13 cellular contexts compared by ENCODE assay signal in the genomic region with DNA sequence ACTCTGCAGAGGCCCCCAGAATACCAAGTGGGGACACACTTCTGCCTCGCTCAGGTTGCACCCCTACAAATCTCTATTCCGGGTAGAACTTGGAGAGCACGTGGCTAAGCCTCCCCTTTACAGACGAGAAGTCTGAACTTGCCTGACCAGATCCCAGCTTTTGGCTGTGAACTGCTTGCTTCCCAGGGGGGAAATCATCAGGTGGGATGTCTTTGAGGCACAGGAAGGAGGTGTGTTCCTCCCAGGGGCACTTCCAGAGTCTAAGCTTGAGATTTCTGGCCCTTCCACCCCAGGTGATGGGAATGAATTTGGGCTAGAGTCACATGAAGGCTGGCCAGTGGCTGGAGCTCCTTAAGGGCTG. TPM values are rescaled to one million over a fixed set of nuclear protein-coding genes. Genes with fewer than 3 reads are reported as not detected.
DNase-seq lines count a peak whose midpoint lies in the region; ATAC-seq, FAIRE-seq and TF ChIP-seq lines count a peak whose summit lies in the region.
"Had no signal": no experiment of that assay in that cellular context is flagged by ENCODE, and none has a peak within 500 bp of the region (broad histone marks: within the 10 kb centered on the region; RNA-seq: fewer than 3 reads in every experiment).

No MANE protein-coding gene starts in this region.

- no peak for DNase-seq in HepG2 (ENCODE audit: low spot score)
- DNase-seq in right lobe of liver: no peak
- peak; percentile 34 for DNase-seq in epithelial cell of esophagus (ENCODE audit: low read depth)
- DNase-seq in DMS53 treated with DMSO at 0.1 percent for 48 hours (lab: John Stamatoyannopoulos, UW; ENCODE audit: unreplicated experiment): no peak
- DNase-seq in stomach: no peak
- no peak for DNase-seq in H7
- no peak for DNase-seq in NCI-H1694 treated with DMSO at 0.1 percent for 48 hours (lab: John Stamatoyannopoulos, UW)
- DNase-seq: ACHN, activated T-cell treated with anti-CD3 and anti-CD28 coated beads for 4 hours, NCI-H446 treated with DMSO at 0.1 percent for 48 hours had no signal

- TF ChIP-seq CTCF in HepG2 (CRISPR knock-in tag; IDR thresholded peaks at IDR 0.05): no peak
- no peak for TF ChIP-seq CTCF in right lobe of liver (IDR thresholded peaks at IDR 0.05)
- no peak for TF ChIP-seq CTCF in epithelial cell of esophagus (IDR thresholded peaks at IDR 0.05; ENCODE audit: insufficient read depth, low read depth, low read length, missing control alignments)
- no peak for TF ChIP-seq CTCF in neutrophil (IDR thresholded peaks at IDR 0.05)
- TF ChIP-seq CTCF in stomach (IDR thresholded peaks at IDR 0.05): no peak

- no peak overlapping the region for H3K9ac ChIP-seq in HepG2 (ENCODE audit: insufficient read depth, low read depth, low read length)

- POLR2A ChIA-PET in HepG2 (lab: Yijun Ruan, JAX): interaction anchor here (2.2 kb wide), 1 partner anchor 16 kb away, joined by 10 read pairs; no protein-coding TSS in a partner anchor

- peaks cover 3 to 24% of the 10 kb centered on the region in 2 experiments; a peak in 3 of 5 replicates for H3K27me3 ChIP-seq in HepG2 (ENCODE audit: control insufficient read depth in 1 of 2, insufficient read depth in 2 of 2, low read length in 2 of 2)
- H3K27me3 ChIP-seq in right lobe of liver: no peaks in the 10 kb centered on the region
- no peaks in the 10 kb centered on the region for H3K27me3 ChIP-seq in neutrophil
- no peaks in the 10 kb centered on the region for H3K27me3 ChIP-seq in stomach
- H3K27me3 ChIP-seq in H7 (ENCODE audit: control insufficient read depth, insufficient read depth, low read length): peaks cover 2% of the 10 kb centered on the region; the same call in 1 of the 2 replicates
- H3K27me3 ChIP-seq: transverse colon had no signal

- no peak overlapping the region for H3K27ac ChIP-seq in HepG2 (ENCODE audit: extremely low read length, insufficient read depth, low read length)
- no peak overlapping the region for H3K27ac ChIP-seq in right lobe of liver
- peak overlapping the region; percentile 65 for H3K27ac ChIP-seq in neutrophil
- peak overlapping the region in 1 of 5 donors; percentile 70 for H3K27ac ChIP-seq in stomach

- FAIRE-seq in HepG2 (lab: Jason Lieb, UNC): no peak

- no peaks in the 10 kb centered on the region for H4K20me1 ChIP-seq in HepG2 (ENCODE audit: insufficient read depth, low read length)

- no peaks in the 10 kb centered on the region for H3K79me2 ChIP-seq in HepG2 (ENCODE audit: insufficient read depth, low read length)

- ATAC-seq in HepG2 (no peak), right lobe of liver (no peak)

- H2AFZ ChIP-seq in HepG2 (ENCODE audit: low read length): peak overlapping the region; percentile 37

- BruUV-seq in HepG2 (replicated peaks; lab: Mats Ljungman, UMichigan): no TSS peak

- H3K4me3 ChIP-seq in HepG2 (replicated peaks in 1 of 3; ENCODE audit: insufficient read depth in 1 of 3, low read depth in 2 of 3, low read length in 3 of 3): no peak overlapping the region
- H3K4me3 ChIP-seq in right lobe of liver: no peak overlapping the region
- no peak overlapping the region for H3K4me3 ChIP-seq in epithelial cell of esophagus (ENCODE audit: low read length)
- peak overlapping the region in 1 of 2 experiments; percentile 3 for H3K4me3 ChIP-seq in neutrophil (ENCODE audit: low read depth in 1 of 2, low read length in 1 of 2)
- no peak overlapping the region for H3K4me3 ChIP-seq in stomach
- no peak overlapping the region for H3K4me3 ChIP-seq in H7 (ENCODE audit: insufficient read depth, low read depth, low read length)
- H3K4me3 ChIP-seq: transverse colon had no signal

- peak overlapping the region; percentile 15; the same call in 1 of the 2 replicates for H3K4me2 ChIP-seq in HepG2 (ENCODE audit: low read depth, low read length)

- CTCF ChIA-PET in HepG2 (lab: Yijun Ruan, JAX; ENCODE audit: low intra/inter-chr PET ratio, low total read pairs): no interaction called here

- TF ChIP-seq POLR2A in HepG2 (IDR thresholded peaks at IDR 0.05; ENCODE audit: insufficient read depth in 1 of 2, low read depth in 2 of 2, low read length in 2 of 2) (no peak), right lobe of liver (IDR thresholded peaks at IDR 0.05) (no peak), stomach (IDR thresholded peaks at IDR 0.05) (no peak)

- H3K4me1 ChIP-seq in HepG2 (ENCODE audit: insufficient read depth, low read length): peaks cover 76% of the 10 kb centered on the region
- H3K4me1 ChIP-seq in right lobe of liver: no peaks in the 10 kb centered on the region
- peaks cover 53 to 57% of the 10 kb centered on the region in 2 experiments for H3K4me1 ChIP-seq in neutrophil (ENCODE audit: control insufficient read depth in 1 of 2, insufficient read depth in 1 of 2, low read depth in 1 of 2, low read length in 1 of 2)
- peaks cover 37 to 64% (median 53%) of the 10 kb centered on the region in 4 donors for H3K4me1 ChIP-seq in stomach

- WGBS in HepG2 (ENCODE audit: low lambda C conversion rate): 6% methylated on average over 4 of the region's 4 CpGs
- WGBS in right lobe of liver (ENCODE audit: insufficient coverage, low coverage, low lambda C conversion rate, missing lambda C conversion rate): 90% methylated on average over 4 of the region's 4 CpGs
- 87 to 95% (median 95%) methylated on average over 4 of the region's 4 CpGs for WGBS in stomach, 5 donors

- no peaks in the 10 kb centered on the region for H3K36me3 ChIP-seq in HepG2 (replicated peaks in 1 of 2; ENCODE audit: control insufficient read depth in 1 of 2, insufficient read depth in 2 of 2, low read length in 2 of 2)
- H3K36me3 ChIP-seq in right lobe of liver: no peaks in the 10 kb centered on the region
- no peaks in the 10 kb centered on the region for H3K36me3 ChIP-seq in neutrophil
- H3K36me3 ChIP-seq in stomach: no peaks in the 10 kb centered on the region
- no peaks in the 10 kb centered on the region for H3K36me3 ChIP-seq in H7 (replicated peaks; ENCODE audit: control insufficient read depth, insufficient read depth, low read length)
- H3K36me3 ChIP-seq: transverse colon had no signal

- in situ Hi-C loops in HepG2 (cut with HindIII; ENCODE audit: extremely low pct_ligation_motif_present, low pct_unique_long_range_greater_than_20kb): no loop called here

- no peaks in the 10 kb centered on the region for H3K9me3 ChIP-seq in HepG2 (ENCODE audit: low read length)
- H3K9me3 ChIP-seq in right lobe of liver: no peaks in the 10 kb centered on the region
- H3K9me3 ChIP-seq in neutrophil: no peaks in the 10 kb centered on the region
- H3K9me3 ChIP-seq in stomach: no peaks in the 10 kb centered on the region
- H3K9me3 ChIP-seq: transverse colon had no signal

- intact Hi-C loops in HepG2 (cut with micrococcal nuclease; ENCODE audit: unreplicated experiment): no loop called here
- intact Hi-C loops in right lobe of liver (cut with DNase I): no loop called here
- intact Hi-C loops in stomach (cut with DNase I; ENCODE audit: low total_unique reads): no loop called here

- TF ChIP-seq EP300 in HepG2 (IDR thresholded peaks at IDR 0.05; ENCODE audit: low read depth in 2 of 2, low read length in 2 of 2): no peak
- no peak for TF ChIP-seq EP300 in HepG2 (CRISPR knock-in tag; IDR thresholded peaks at IDR 0.05; ENCODE audit: borderline replicate concordance)
- TF ChIP-seq EP300 in stomach (IDR thresholded peaks at IDR 0.05): no peak

- TF ChIP-seq RAD21 in HepG2 (CRISPR knock-in tag; IDR thresholded peaks at IDR 0.05): no peak

RNA-seq across cellular contexts. Expression of gene S100A3, which starts 1.3 kb away (rescaled TPM):
- total RNA-seq in HepG2 (2016; rRNA removed; fragmentation: Illumina TruSeq; extraction: Trizol) (2.5 and 2.8 TPM in 2 replicates), right lobe of liver (under 1 TPM in 1 of 6 experiments, not detected in 5; 0.29 TPM), stomach (not detected)
- 1.4 and 1.9 TPM in 2 replicates for total RNA-seq in HepG2 (2016; cell fraction: cytosol; rRNA removed; fragmentation: Illumina TruSeq; extraction: Trizol; ENCODE audit: low read depth)
- 2.1 and 3.0 TPM in 2 replicates for total RNA-seq in HepG2 (2016; cell fraction: insoluble cytoplasmic fraction; rRNA removed; fragmentation: Illumina TruSeq; extraction: Trizol)
- total RNA-seq in HepG2 (2016; cell fraction: membrane; rRNA removed; fragmentation: Illumina TruSeq; extraction: Trizol): 1.7 and 2.1 TPM in 2 replicates
- 0.63 and 0.65 TPM in 2 replicates for total RNA-seq in HepG2 (2016; cell fraction: nucleus; rRNA removed; fragmentation: Illumina TruSeq; extraction: Trizol)
- polyA plus RNA-seq in HepG2 (2011; rRNA removed) (3.6 and 4.5 TPM in 2 replicates), stomach (10 to 100 TPM in 1 of 3 donors, 1 to 10 TPM in 2; 2.6 to 15.0 (median 5.4) TPM)
- polyA plus RNA-seq in HepG2 (2011; cell fraction: cytosol; rRNA removed): 3.2 and 7.2 TPM in 2 replicates
- polyA plus RNA-seq in HepG2 (2011; cell fraction: nucleus; rRNA removed): 1.4 and 1.7 TPM in 2 replicates
- polyA plus RNA-seq in HepG2 (2012): 0.36 and 0.80 TPM in 2 replicates
- polyA plus RNA-seq in HepG2 (2016; cell fraction: cytosol; fragmentation: Illumina TruSeq; extraction: Trizol; ENCODE audit: low read depth): 1.4 and 2.2 TPM in 2 replicates
- polyA plus RNA-seq in HepG2 (2016; cell fraction: insoluble cytoplasmic fraction; fragmentation: Illumina TruSeq; extraction: Trizol; ENCODE audit: low read depth): 3.6 and 3.7 TPM in 2 replicates
- polyA plus RNA-seq in HepG2 (2016; cell fraction: membrane; fragmentation: Illumina TruSeq; extraction: Trizol; ENCODE audit: low read depth): 1.8 TPM in 2 replicates
- 2.5 and 2.6 TPM in 2 replicates for polyA plus RNA-seq in HepG2 (2016; cell fraction: nucleus; fragmentation: Illumina TruSeq; extraction: Trizol; ENCODE audit: insufficient read depth, low read depth)
- 5.2 and 5.8 TPM in 2 replicates for polyA minus RNA-seq in HepG2 (2011; rRNA and poly(A)+ RNA removed; ENCODE audit: low replicate concordance)
- 1.8 TPM in 1 of 2 replicates, not detected in the other for polyA minus RNA-seq in HepG2 (2011; cell fraction: cytosol; rRNA and poly(A)+ RNA removed)
- 0.90 TPM in 1 of 2 replicates, not detected in the other for polyA minus RNA-seq in HepG2 (2011; cell fraction: nucleus; rRNA and poly(A)+ RNA removed)
- total RNA-seq in H7 (2014; rRNA removed; shearing (Covaris generic)): 0.30 and 0.31 TPM in 2 replicates
- total RNA-seq: T-helper 2 cell treated with Interferon-gamma antibody and Interleukin-4, amounts not matched to agents 100 ng/mL and 5 ng/mL, for 36 hours had no signal

RNA-seq across cellular contexts. Expression of gene S100A4, which starts 4.8 kb away (rescaled TPM):
- total RNA-seq in HepG2 (2016; rRNA removed; fragmentation: Illumina TruSeq; extraction: Trizol): 20.2 and 24.5 TPM in 2 replicates
- 10.5 and 12.8 TPM in 2 replicates for total RNA-seq in HepG2 (2016; cell fraction: cytosol; rRNA removed; fragmentation: Illumina TruSeq; extraction: Trizol; ENCODE audit: low read depth)
- total RNA-seq in HepG2 (2016; cell fraction: insoluble cytoplasmic fraction; rRNA removed; fragmentation: Illumina TruSeq; extraction: Trizol): 20.9 and 28.0 TPM in 2 replicates
- 10.0 and 12.0 TPM in 2 replicates for total RNA-seq in HepG2 (2016; cell fraction: membrane; rRNA removed; fragmentation: Illumina TruSeq; extraction: Trizol)
- 9.7 and 12.1 TPM in 2 replicates for total RNA-seq in HepG2 (2016; cell fraction: nucleus; rRNA removed; fragmentation: Illumina TruSeq; extraction: Trizol)
- 9.6 and 12.9 TPM in 2 replicates for polyA plus RNA-seq in HepG2 (2011; rRNA removed)
- polyA plus RNA-seq in HepG2 (2011; cell fraction: cytosol; rRNA removed): 9.3 and 18.7 TPM in 2 replicates
- 3.3 and 3.4 TPM in 2 replicates for polyA plus RNA-seq in HepG2 (2011; cell fraction: nucleus; rRNA removed)
- polyA plus RNA-seq in HepG2 (2012): 6.0 and 7.5 TPM in 2 replicates
- 9.9 and 13.6 TPM in 2 replicates for polyA plus RNA-seq in HepG2 (2016; cell fraction: cytosol; fragmentation: Illumina TruSeq; extraction: Trizol; ENCODE audit: low read depth)
- 25.0 and 26.5 TPM in 2 replicates for polyA plus RNA-seq in HepG2 (2016; cell fraction: insoluble cytoplasmic fraction; fragmentation: Illumina TruSeq; extraction: Trizol; ENCODE audit: low read depth)
- polyA plus RNA-seq in HepG2 (2016; cell fraction: membrane; fragmentation: Illumina TruSeq; extraction: Trizol; ENCODE audit: low read depth): 7.8 and 8.2 TPM in 2 replicates
- 13.5 and 17.9 TPM in 2 replicates for polyA plus RNA-seq in HepG2 (2016; cell fraction: nucleus; fragmentation: Illumina TruSeq; extraction: Trizol; ENCODE audit: insufficient read depth, low read depth)
- 2.2 and 807 TPM in 2 replicates for polyA minus RNA-seq in HepG2 (2011; rRNA and poly(A)+ RNA removed; ENCODE audit: low replicate concordance)
- 4.3 and 4.7 TPM in 2 replicates for polyA minus RNA-seq in HepG2 (2011; cell fraction: cytosol; rRNA and poly(A)+ RNA removed)
- polyA minus RNA-seq in HepG2 (2011; cell fraction: nucleus; rRNA and poly(A)+ RNA removed): 3.5 and 4.6 TPM in 2 replicates
- total RNA-seq in right lobe of liver: 10 to 100 TPM in 4 of 6 experiments, 1 to 10 TPM in 2; 7.6 to 21.6 (median 14.0) TPM
- 10 to 100 TPM in 4 of 5 donors, 1 to 10 TPM in 1; 9.9 to 53.3 (median 19.4) TPM for total RNA-seq in stomach
- polyA plus RNA-seq in stomach: 100 to 1,000 TPM; 145 to 541 (median 274) TPM
- total RNA-seq in H7 (2014; rRNA removed; shearing (Covaris generic)): 17.3 and 18.0 TPM in 2 replicates

RNA-seq across cellular contexts. Expression of gene S100A5, which starts 9.6 kb away (rescaled TPM):
- total RNA-seq in HepG2 (2016; rRNA removed; fragmentation: Illumina TruSeq; extraction: Trizol): not detected in 2 replicates
- total RNA-seq in HepG2 (2016; cell fraction: cytosol; rRNA removed; fragmentation: Illumina TruSeq; extraction: Trizol; ENCODE audit: low read depth): not detected in 2 replicates
- total RNA-seq in HepG2 (2016; cell fraction: insoluble cytoplasmic fraction; rRNA removed; fragmentation: Illumina TruSeq; extraction: Trizol): not detected in 2 replicates
- total RNA-seq in HepG2 (2016; cell fraction: membrane; rRNA removed; fragmentation: Illumina TruSeq; extraction: Trizol): not detected in 2 replicates
- not detected in 2 replicates for total RNA-seq in HepG2 (2016; cell fraction: nucleus; rRNA removed; fragmentation: Illumina TruSeq; extraction: Trizol)
- not detected in 2 replicates for polyA plus RNA-seq in HepG2 (2011; rRNA removed)
- polyA plus RNA-seq in HepG2 (2011; cell fraction: cytosol; rRNA removed): not detected in 2 replicates
- polyA plus RNA-seq in HepG2 (2011; cell fraction: nucleus; rRNA removed): 0.71 TPM in 1 of 2 replicates, not detected in the other
- polyA plus RNA-seq in HepG2 (2012): not detected in 2 replicates
- not detected in 2 replicates for polyA plus RNA-seq in HepG2 (2016; cell fraction: cytosol; fragmentation: Illumina TruSeq; extraction: Trizol; ENCODE audit: low read depth)
- not detected in 2 replicates for polyA plus RNA-seq in HepG2 (2016; cell fraction: insoluble cytoplasmic fraction; fragmentation: Illumina TruSeq; extraction: Trizol; ENCODE audit: low read depth)
- not detected in 2 replicates for polyA plus RNA-seq in HepG2 (2016; cell fraction: membrane; fragmentation: Illumina TruSeq; extraction: Trizol; ENCODE audit: low read depth)
- polyA plus RNA-seq in HepG2 (2016; cell fraction: nucleus; fragmentation: Illumina TruSeq; extraction: Trizol; ENCODE audit: insufficient read depth, low read depth): not detected in 2 replicates
- polyA minus RNA-seq in HepG2 (2011; rRNA and poly(A)+ RNA removed; ENCODE audit: low replicate concordance): not detected in 2 replicates
- polyA minus RNA-seq in HepG2 (2011; cell fraction: cytosol; rRNA and poly(A)+ RNA removed): not detected in 2 replicates
- not detected in 2 replicates for polyA minus RNA-seq in HepG2 (2011; cell fraction: nucleus; rRNA and poly(A)+ RNA removed)
- not detected for total RNA-seq in right lobe of liver
- not detected for total RNA-seq in stomach
- not detected for polyA plus RNA-seq in stomach
- not detected in 2 replicates for total RNA-seq in H7 (2014; rRNA removed; shearing (Covaris generic))
- total RNA-seq: transverse colon had no signal

RNA-seq across cellular contexts. Expression of gene S100A6, which starts 14.6 kb away (rescaled TPM):
- total RNA-seq in HepG2 (2016; rRNA removed; fragmentation: Illumina TruSeq; extraction: Trizol) (85.0 and 87.3 TPM in 2 replicates), right lobe of liver (10 to 100 TPM in 5 of 6 experiments, 1 to 10 TPM in 1; 6.6 to 24.0 (median 12.0) TPM), stomach (100 to 1,000 TPM; 154 to 680 (median 330) TPM)
- total RNA-seq in HepG2 (2016; cell fraction: cytosol; rRNA removed; fragmentation: Illumina TruSeq; extraction: Trizol; ENCODE audit: low read depth): 95.2 and 111 TPM in 2 replicates
- 89.3 and 95.9 TPM in 2 replicates for total RNA-seq in HepG2 (2016; cell fraction: insoluble cytoplasmic fraction; rRNA removed; fragmentation: Illumina TruSeq; extraction: Trizol)
- 73.2 and 86.0 TPM in 2 replicates for total RNA-seq in HepG2 (2016; cell fraction: membrane; rRNA removed; fragmentation: Illumina TruSeq; extraction: Trizol)
- total RNA-seq in HepG2 (2016; cell fraction: nucleus; rRNA removed; fragmentation: Illumina TruSeq; extraction: Trizol): 41.0 and 44.0 TPM in 2 replicates
- polyA plus RNA-seq in HepG2 (2011; rRNA removed) (72.9 and 82.2 TPM in 2 replicates), stomach (1,000 to 10,000 TPM; 1,447 to 2,520 (median 1,620) TPM)
- polyA plus RNA-seq in HepG2 (2011; cell fraction: cytosol; rRNA removed): 27.1 and 54.2 TPM in 2 replicates
- 21.4 and 24.5 TPM in 2 replicates for polyA plus RNA-seq in HepG2 (2011; cell fraction: nucleus; rRNA removed)
- 25.8 and 48.9 TPM in 2 replicates for polyA plus RNA-seq in HepG2 (2012)
- polyA plus RNA-seq in HepG2 (2016; cell fraction: cytosol; fragmentation: Illumina TruSeq; extraction: Trizol; ENCODE audit: low read depth): 88.0 and 125 TPM in 2 replicates
- 75.5 and 87.1 TPM in 2 replicates for polyA plus RNA-seq in HepG2 (2016; cell fraction: insoluble cytoplasmic fraction; fragmentation: Illumina TruSeq; extraction: Trizol; ENCODE audit: low read depth)
- 64.5 and 81.1 TPM in 2 replicates for polyA plus RNA-seq in HepG2 (2016; cell fraction: membrane; fragmentation: Illumina TruSeq; extraction: Trizol; ENCODE audit: low read depth)
- 81.0 and 88.7 TPM in 2 replicates for polyA plus RNA-seq in HepG2 (2016; cell fraction: nucleus; fragmentation: Illumina TruSeq; extraction: Trizol; ENCODE audit: insufficient read depth, low read depth)
- polyA minus RNA-seq in HepG2 (2011; rRNA and poly(A)+ RNA removed; ENCODE audit: low replicate concordance): 67.0 and 985 TPM in 2 replicates
- polyA minus RNA-seq in HepG2 (2011; cell fraction: cytosol; rRNA and poly(A)+ RNA removed): 46.8 and 61.9 TPM in 2 replicates
- 10.4 and 13.5 TPM in 2 replicates for polyA minus RNA-seq in HepG2 (2011; cell fraction: nucleus; rRNA and poly(A)+ RNA removed)
- 1.3 and 1.4 TPM in 2 replicates for total RNA-seq in H7 (2014; rRNA removed; shearing (Covaris generic))

RNA-seq across cellular contexts. Expression of gene S100A2, which starts 15.3 kb away (rescaled TPM):
- total RNA-seq in HepG2 (2016; rRNA removed; fragmentation: Illumina TruSeq; extraction: Trizol): 1.2 and 1.4 TPM in 2 replicates
- total RNA-seq in HepG2 (2016; cell fraction: cytosol; rRNA removed; fragmentation: Illumina TruSeq; extraction: Trizol; ENCODE audit: low read depth): 2.0 and 3.0 TPM in 2 replicates
- total RNA-seq in HepG2 (2016; cell fraction: insoluble cytoplasmic fraction; rRNA removed; fragmentation: Illumina TruSeq; extraction: Trizol): 1.6 and 2.1 TPM in 2 replicates
- total RNA-seq in HepG2 (2016; cell fraction: membrane; rRNA removed; fragmentation: Illumina TruSeq; extraction: Trizol): 2.0 and 2.6 TPM in 2 replicates
- total RNA-seq in HepG2 (2016; cell fraction: nucleus; rRNA removed; fragmentation: Illumina TruSeq; extraction: Trizol): 0.50 and 1.2 TPM in 2 replicates
- 1.2 and 1.4 TPM in 2 replicates for polyA plus RNA-seq in HepG2 (2011; rRNA removed)
- polyA plus RNA-seq in HepG2 (2011; cell fraction: cytosol; rRNA removed): 1.2 and 1.7 TPM in 2 replicates
- 0.52 and 0.93 TPM in 2 replicates for polyA plus RNA-seq in HepG2 (2011; cell fraction: nucleus; rRNA removed)
- polyA plus RNA-seq in HepG2 (2012): 0.30 and 1.1 TPM in 2 replicates
- polyA plus RNA-seq in HepG2 (2016; cell fraction: cytosol; fragmentation: Illumina TruSeq; extraction: Trizol; ENCODE audit: low read depth): 1.6 and 1.8 TPM in 2 replicates
- polyA plus RNA-seq in HepG2 (2016; cell fraction: insoluble cytoplasmic fraction; fragmentation: Illumina TruSeq; extraction: Trizol; ENCODE audit: low read depth): 1.6 TPM in 2 replicates
- polyA plus RNA-seq in HepG2 (2016; cell fraction: membrane; fragmentation: Illumina TruSeq; extraction: Trizol; ENCODE audit: low read depth): 1.9 and 2.6 TPM in 2 replicates
- 1.4 and 1.6 TPM in 2 replicates for polyA plus RNA-seq in HepG2 (2016; cell fraction: nucleus; fragmentation: Illumina TruSeq; extraction: Trizol; ENCODE audit: insufficient read depth, low read depth)
- polyA minus RNA-seq in HepG2 (2011; rRNA and poly(A)+ RNA removed; ENCODE audit: low replicate concordance): 8.7 TPM in 1 of 2 replicates, not detected in the other
- not detected in 2 replicates for polyA minus RNA-seq in HepG2 (2011; cell fraction: cytosol; rRNA and poly(A)+ RNA removed)
- polyA minus RNA-seq in HepG2 (2011; cell fraction: nucleus; rRNA and poly(A)+ RNA removed): 0.99 TPM in 1 of 2 replicates, not detected in the other
- total RNA-seq in right lobe of liver: not detected
- 10 to 100 TPM in 1 of 5 donors, 1 to 10 TPM in 1, not detected in 3; 2.2 to 12.7 TPM for total RNA-seq in stomach
- polyA plus RNA-seq in stomach: 1,000 to 10,000 TPM in 1 of 3 donors, 1 to 10 TPM in 2; 4.9 to 1,809 (median 8.3) TPM
- 0.94 TPM in 1 of 2 replicates, not detected in the other for total RNA-seq in H7 (2014; rRNA removed; shearing (Covaris generic))
